In genomic region chr9:90432951-90433350, GRCh38 we compare ENCODE assay signal across 12 cellular contexts.
DNase-seq lines count a peak whose midpoint lies in the region; ATAC-seq and TF ChIP-seq lines count a peak whose summit lies in the region.
"Had no signal": no experiment of that assay in that cellular context is flagged by ENCODE, and none has a peak within 500 bp of the region (broad histone marks: within the 10 kb centered on the region; RNA-seq: fewer than 3 reads in every experiment).

No MANE protein-coding gene starts in this region.

- H4K20me1 ChIP-seq in mammary epithelial cell (ENCODE audit: insufficient read depth, low read length) = no peaks in the 10 kb centered on the region

- H2AFZ ChIP-seq in mammary epithelial cell (ENCODE audit: low read depth, low read length) = peak overlapping the region; percentile 60

- no peaks in the 10 kb centered on the region for H3K36me3 Mint-ChIP-seq in activated CD4-positive, alpha-beta T cell treated with anti-CD3 and anti-CD28 coated beads, Interleukin-2, amount 10 ng/mL, durations not matched to agents 24 days and 14 days (ENCODE audit: low read depth)
- no peaks in the 10 kb centered on the region for H3K36me3 Mint-ChIP-seq in natural killer cell treated with Interleukin-12 subunit alpha and Interleukin-12 subunit beta and Interleukin-15 and Interleukin-18, amount 100 ng/mL, for 72 hours
- H3K36me3 Mint-ChIP-seq: activated naive CD8-positive, alpha-beta T cell treated with anti-CD3 and anti-CD28 coated beads, Interleukin-2, amount 10 ng/mL, durations not matched to agents 7 days and 5 days had no signal

- no peak for TF ChIP-seq CTCF in mammary epithelial cell (conservative IDR thresholded peaks at IDR 0.05 in 1 of 2, IDR thresholded peaks at IDR 0.05 in 1 of 2; ENCODE audit: extremely low read depth in 1 of 2, insufficient read depth in 1 of 2, low read depth in 1 of 2, low read length in 2 of 2)
- no peak for TF ChIP-seq CTCF in testis (IDR thresholded peaks at IDR 0.05)

- in situ Hi-C loops in mammary epithelial cell (cut with MboI; ENCODE audit: low sequenced_read_pairs in 2 of 2) = no loop called here

- CTCF ChIA-PET in mammary epithelial cell (lab: Charles Lee; ENCODE audit: low non-redundant PET) = no interaction called here

- H3K27me3 Mint-ChIP-seq in activated CD4-positive, alpha-beta T cell treated with anti-CD3 and anti-CD28 coated beads, Interleukin-2, amount 10 ng/mL, durations not matched to agents 24 days and 14 days = peaks cover 18% of the 10 kb centered on the region
- H3K27me3 Mint-ChIP-seq in natural killer cell treated with Interleukin-12 subunit alpha and Interleukin-12 subunit beta and Interleukin-15 and Interleukin-18, amount 100 ng/mL, for 72 hours = peaks cover 26 to 41% of the 10 kb centered on the region in 2 donors

- peaks cover 1% of the 10 kb centered on the region for H3K27me3 ChIP-seq in mammary epithelial cell (ENCODE audit: insufficient read depth, low read length)
- H3K27me3 ChIP-seq in testis = no peaks in the 10 kb centered on the region

- H3K27ac ChIP-seq in mammary epithelial cell (ENCODE audit: insufficient read depth, low read depth, low read length) = no peak overlapping the region
- H3K27ac ChIP-seq in testis = no peak overlapping the region
- H3K27ac ChIP-seq: suprapubic skin had no signal

- DNase-seq in activated CD4-positive, alpha-beta T cell treated with anti-CD3 and anti-CD28 coated beads, Interleukin-2, amount 10 ng/mL, durations not matched to agents 24 days and 14 days = peak; percentile 30
- no peak for DNase-seq in activated CD4-positive, alpha-beta T cell treated with anti-CD3 and anti-CD28 coated beads, Interleukin-2, amount 50 U/mL, for 48 hours
- DNase-seq in mammary epithelial cell (no peak), kidney glomerular epithelial cell (lab: John Stamatoyannopoulos, UW) (peak; percentile 14), NCI-H2196 (lab: John Stamatoyannopoulos, UW; ENCODE audit: unreplicated experiment) (no peak), testis (no peak), nucleus accumbens (lab: John Stamatoyannopoulos, UW) (no peak)
- DNase-seq in natural killer cell treated with Interleukin-12 subunit alpha and Interleukin-12 subunit beta and Interleukin-15 and Interleukin-18, amount 100 ng/mL, for 72 hours (ENCODE audit: low spot score) = no peak
- DNase-seq: activated naive CD8-positive, alpha-beta T cell treated with anti-CD3 and anti-CD28 coated beads, Interleukin-2, amount 10 ng/mL, durations not matched to agents 7 days and 5 days; NCI-H446 treated with DMSO at 0.1 percent for 48 hours had no signal

- no peak overlapping the region for H3K27ac Mint-ChIP-seq in activated CD4-positive, alpha-beta T cell treated with anti-CD3 and anti-CD28 coated beads, Interleukin-2, amount 10 ng/mL, durations not matched to agents 24 days and 14 days
- H3K27ac Mint-ChIP-seq in natural killer cell treated with Interleukin-12 subunit alpha and Interleukin-12 subunit beta and Interleukin-15 and Interleukin-18, amount 100 ng/mL, for 72 hours = no peak overlapping the region
- H3K27ac Mint-ChIP-seq: activated naive CD8-positive, alpha-beta T cell treated with anti-CD3 and anti-CD28 coated beads, Interleukin-2, amount 10 ng/mL, durations not matched to agents 7 days and 5 days had no signal

- no peak overlapping the region for H3K4me2 ChIP-seq in mammary epithelial cell (ENCODE audit: insufficient read depth, low read depth, low read length)

- 61% methylated on average over 7 of the region's 8 CpGs for WGBS in mammary epithelial cell (ENCODE audit: low coverage, missing lambda C conversion rate)
- WGBS in testis, 2 donors = 50 to 58% methylated on average over 8 of the region's 8 CpGs

- intact Hi-C loops in activated CD4-positive, alpha-beta T cell treated with anti-CD3 and anti-CD28 coated beads, Interleukin-2, amount 10 ng/mL, durations not matched to agents 24 days and 14 days (cut with micrococcal nuclease) = no loop called here
- intact Hi-C loops in mammary epithelial cell (cut with micrococcal nuclease) (no loop called here), testis (cut with DNase I; ENCODE audit: low total_unique reads) (no loop called here)

- BruUV-seq in mammary epithelial cell (replicated peaks; lab: Mats Ljungman, UMichigan) = no TSS peak

- no peaks in the 10 kb centered on the region for H3K9me3 ChIP-seq in mammary epithelial cell (replicated peaks; ENCODE audit: insufficient read depth, low read length)
- H3K9me3 ChIP-seq in testis = no peaks in the 10 kb centered on the region
- H3K9me3 ChIP-seq: suprapubic skin had no signal

- ATAC-seq in natural killer cell treated with Interleukin-12 subunit alpha and Interleukin-12 subunit beta and Interleukin-15 and Interleukin-18, amount 100 ng/mL, for 72 hours = no peak
- ATAC-seq: Right ventricle myocardium inferior had no signal

- no peaks in the 10 kb centered on the region for H3K79me2 ChIP-seq in mammary epithelial cell (ENCODE audit: insufficient read depth, low read length)

- dilution Hi-C loops in mammary epithelial cell (cut with HindIII; ENCODE audit: low sequenced_read_pairs) = no loop called here

- no peak overlapping the region for H3K4me3 ChIP-seq in mammary epithelial cell (replicated peaks in 1 of 3; ENCODE audit: insufficient read depth in 1 of 3, low read depth in 2 of 3, low read length in 3 of 3)
- no peak overlapping the region for H3K4me3 ChIP-seq in testis
- H3K4me3 ChIP-seq: suprapubic skin had no signal

- H3K4me1 ChIP-seq in mammary epithelial cell (ENCODE audit: insufficient read depth, low read length) (no peaks in the 10 kb centered on the region), testis (no peaks in the 10 kb centered on the region)

- H3K9me3 Mint-ChIP-seq in activated CD4-positive, alpha-beta T cell treated with anti-CD3 and anti-CD28 coated beads, Interleukin-2, amount 10 ng/mL, durations not matched to agents 24 days and 14 days = no peaks in the 10 kb centered on the region
- no peaks in the 10 kb centered on the region for H3K9me3 Mint-ChIP-seq in natural killer cell treated with Interleukin-12 subunit alpha and Interleukin-12 subunit beta and Interleukin-15 and Interleukin-18, amount 100 ng/mL, for 72 hours
- H3K9me3 Mint-ChIP-seq: activated naive CD8-positive, alpha-beta T cell treated with anti-CD3 and anti-CD28 coated beads, Interleukin-2, amount 10 ng/mL, durations not matched to agents 7 days and 5 days had no signal

- no peak overlapping the region for H3K9ac ChIP-seq in mammary epithelial cell (ENCODE audit: insufficient read depth, low read length)

- no peak for TF ChIP-seq POLR2A in testis (IDR thresholded peaks at IDR 0.05)

- H3K4me1 Mint-ChIP-seq in activated CD4-positive, alpha-beta T cell treated with anti-CD3 and anti-CD28 coated beads, Interleukin-2, amount 10 ng/mL, durations not matched to agents 24 days and 14 days = no peaks in the 10 kb centered on the region
- H3K4me1 Mint-ChIP-seq in natural killer cell treated with Interleukin-12 subunit alpha and Interleukin-12 subunit beta and Interleukin-15 and Interleukin-18, amount 100 ng/mL, for 72 hours (ENCODE audit: low read depth in 2 of 2) = no peaks in the 10 kb centered on the region
- H3K4me1 Mint-ChIP-seq: activated naive CD8-positive, alpha-beta T cell treated with anti-CD3 and anti-CD28 coated beads, Interleukin-2, amount 10 ng/mL, durations not matched to agents 7 days and 5 days had no signal

- H3K36me3 ChIP-seq in mammary epithelial cell (ENCODE audit: insufficient read depth, low read length) (no peaks in the 10 kb centered on the region), testis (ENCODE audit: low read depth, missing control alignments) (no peaks in the 10 kb centered on the region)
- H3K36me3 ChIP-seq: suprapubic skin had no signal

- no peak overlapping the region for H3K4me3 Mint-ChIP-seq in activated CD4-positive, alpha-beta T cell treated with anti-CD3 and anti-CD28 coated beads, Interleukin-2, amount 10 ng/mL, durations not matched to agents 24 days and 14 days
- H3K4me3 Mint-ChIP-seq in natural killer cell treated with Interleukin-12 subunit alpha and Interleukin-12 subunit beta and Interleukin-15 and Interleukin-18, amount 100 ng/mL, for 72 hours = no peak overlapping the region
- H3K4me3 Mint-ChIP-seq: activated naive CD8-positive, alpha-beta T cell treated with anti-CD3 and anti-CD28 coated beads, Interleukin-2, amount 10 ng/mL, durations not matched to agents 7 days and 5 days had no signal

Comparison
In these comparisons a context has a peak if more than half of its experiments do, and no peak if none do; other contexts are left out.
1. DNase-seq: peak in activated CD4-positive, alpha-beta T cell treated with anti-CD3 and anti-CD28 coated beads, Interleukin-2, amount 10 ng/mL, durations not matched to agents 24 days and 14 days (single experiment) and kidney glomerular epithelial cell (single experiment); none in activated CD4-positive, alpha-beta T cell treated with anti-CD3 and anti-CD28 coated beads, Interleukin-2, amount 50 U/mL, for 48 hours (0 of 2), mammary epithelial cell (single experiment), NCI-H2196 (single experiment), testis (single experiment), natural killer cell treated with Interleukin-12 subunit alpha and Interleukin-12 subunit beta and Interleukin-15 and Interleukin-18, amount 100 ng/mL, for 72 hours (single experiment) and nucleus accumbens (0 of 56).